2 cellular contexts compared by ENCODE assay signal in the genomic region with DNA sequence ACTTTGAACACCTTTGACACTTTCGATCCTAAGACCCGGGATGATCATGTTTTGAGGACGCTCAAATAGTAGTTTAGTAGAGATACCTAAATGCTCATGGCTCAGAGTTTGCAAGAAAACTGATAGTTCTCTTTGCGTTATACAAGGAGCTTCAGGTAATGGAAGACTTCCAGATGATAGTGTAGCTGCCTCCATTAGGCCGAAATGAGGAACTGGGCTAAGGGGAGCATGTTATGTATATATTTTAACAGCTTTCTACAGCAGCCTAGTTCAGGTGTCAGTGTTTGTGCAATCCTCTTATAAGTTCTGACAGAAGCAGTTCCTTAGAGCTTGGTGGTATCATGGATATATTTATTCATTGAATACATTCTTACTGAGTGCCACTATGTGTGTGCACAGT.
TF ChIP-seq lines count a peak whose summit lies in the region.

No MANE protein-coding gene starts in this region.

TF ChIP-seq in GM23338, 12 proteins besides CTCF, POLR2A, EP300 and RAD21 (continued from another document):
- TF ChIP-seq, protein P1, sequence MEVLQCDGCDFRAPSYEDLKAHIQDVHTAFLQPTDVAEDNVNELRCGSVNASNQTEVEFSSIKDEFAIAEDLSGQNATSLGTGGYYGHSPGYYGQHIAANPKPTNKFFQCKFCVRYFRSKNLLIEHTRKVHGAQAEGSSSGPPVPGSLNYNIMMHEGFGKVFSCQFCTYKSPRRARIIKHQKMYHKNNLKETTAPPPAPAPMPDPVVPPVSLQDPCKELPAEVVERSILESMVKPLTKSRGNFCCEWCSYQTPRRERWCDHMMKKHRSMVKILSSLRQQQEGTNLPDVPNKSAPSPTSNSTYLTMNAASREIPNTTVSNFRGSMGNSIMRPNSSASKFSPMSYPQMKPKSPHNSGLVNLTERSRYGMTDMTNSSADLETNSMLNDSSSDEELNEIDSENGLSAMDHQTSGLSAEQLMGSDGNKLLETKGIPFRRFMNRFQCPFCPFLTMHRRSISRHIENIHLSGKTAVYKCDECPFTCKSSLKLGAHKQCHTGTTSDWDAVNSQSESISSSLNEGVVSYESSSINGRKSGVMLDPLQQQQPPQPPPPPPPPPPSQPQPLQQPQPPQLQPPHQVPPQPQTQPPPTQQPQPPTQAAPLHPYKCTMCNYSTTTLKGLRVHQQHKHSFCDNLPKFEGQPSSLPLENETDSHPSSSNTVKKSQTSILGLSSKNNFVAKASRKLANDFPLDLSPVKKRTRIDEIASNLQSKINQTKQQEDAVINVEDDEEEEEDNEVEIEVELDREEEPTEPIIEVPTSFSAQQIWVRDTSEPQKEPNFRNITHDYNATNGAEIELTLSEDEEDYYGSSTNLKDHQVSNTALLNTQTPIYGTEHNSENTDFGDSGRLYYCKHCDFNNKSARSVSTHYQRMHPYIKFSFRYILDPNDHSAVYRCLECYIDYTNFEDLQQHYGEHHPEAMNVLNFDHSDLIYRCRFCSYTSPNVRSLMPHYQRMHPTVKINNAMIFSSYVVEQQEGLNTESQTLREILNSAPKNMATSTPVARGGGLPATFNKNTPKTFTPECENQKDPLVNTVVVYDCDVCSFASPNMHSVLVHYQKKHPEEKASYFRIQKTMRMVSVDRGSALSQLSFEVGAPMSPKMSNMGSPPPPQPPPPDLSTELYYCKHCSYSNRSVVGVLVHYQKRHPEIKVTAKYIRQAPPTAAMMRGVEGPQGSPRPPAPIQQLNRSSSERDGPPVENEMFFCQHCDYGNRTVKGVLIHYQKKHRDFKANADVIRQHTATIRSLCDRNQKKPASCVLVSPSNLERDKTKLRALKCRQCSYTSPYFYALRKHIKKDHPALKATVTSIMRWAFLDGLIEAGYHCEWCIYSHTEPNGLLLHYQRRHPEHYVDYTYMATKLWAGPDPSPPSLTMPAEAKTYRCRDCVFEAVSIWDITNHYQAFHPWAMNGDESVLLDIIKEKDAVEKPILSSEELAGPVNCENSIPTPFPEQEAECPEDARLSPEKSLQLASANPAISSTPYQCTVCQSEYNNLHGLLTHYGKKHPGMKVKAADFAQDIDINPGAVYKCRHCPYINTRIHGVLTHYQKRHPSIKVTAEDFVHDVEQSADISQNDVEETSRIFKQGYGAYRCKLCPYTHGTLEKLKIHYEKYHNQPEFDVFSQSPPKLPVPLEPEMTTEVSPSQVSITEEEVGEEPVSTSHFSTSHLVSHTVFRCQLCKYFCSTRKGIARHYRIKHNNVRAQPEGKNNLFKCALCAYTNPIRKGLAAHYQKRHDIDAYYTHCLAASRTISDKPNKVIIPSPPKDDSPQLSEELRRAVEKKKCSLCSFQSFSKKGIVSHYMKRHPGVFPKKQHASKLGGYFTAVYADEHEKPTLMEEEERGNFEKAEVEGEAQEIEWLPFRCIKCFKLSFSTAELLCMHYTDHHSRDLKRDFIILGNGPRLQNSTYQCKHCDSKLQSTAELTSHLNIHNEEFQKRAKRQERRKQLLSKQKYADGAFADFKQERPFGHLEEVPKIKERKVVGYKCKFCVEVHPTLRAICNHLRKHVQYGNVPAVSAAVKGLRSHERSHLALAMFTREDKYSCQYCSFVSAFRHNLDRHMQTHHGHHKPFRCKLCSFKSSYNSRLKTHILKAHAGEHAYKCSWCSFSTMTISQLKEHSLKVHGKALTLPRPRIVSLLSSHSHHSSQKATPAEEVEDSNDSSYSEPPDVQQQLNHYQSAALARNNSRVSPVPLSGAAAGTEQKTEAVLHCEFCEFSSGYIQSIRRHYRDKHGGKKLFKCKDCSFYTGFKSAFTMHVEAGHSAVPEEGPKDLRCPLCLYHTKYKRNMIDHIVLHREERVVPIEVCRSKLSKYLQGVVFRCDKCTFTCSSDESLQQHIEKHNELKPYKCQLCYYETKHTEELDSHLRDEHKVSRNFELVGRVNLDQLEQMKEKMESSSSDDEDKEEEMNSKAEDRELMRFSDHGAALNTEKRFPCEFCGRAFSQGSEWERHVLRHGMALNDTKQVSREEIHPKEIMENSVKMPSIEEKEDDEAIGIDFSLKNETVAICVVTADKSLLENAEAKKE (CRISPR knock-in tag; IDR thresholded peaks at IDR 0.05): no peak
- no peak for TF ChIP-seq EZH2 (IDR thresholded peaks at IDR 0.05; ENCODE audit: low read depth, unreplicated experiment)
- TF ChIP-seq, protein P2, sequence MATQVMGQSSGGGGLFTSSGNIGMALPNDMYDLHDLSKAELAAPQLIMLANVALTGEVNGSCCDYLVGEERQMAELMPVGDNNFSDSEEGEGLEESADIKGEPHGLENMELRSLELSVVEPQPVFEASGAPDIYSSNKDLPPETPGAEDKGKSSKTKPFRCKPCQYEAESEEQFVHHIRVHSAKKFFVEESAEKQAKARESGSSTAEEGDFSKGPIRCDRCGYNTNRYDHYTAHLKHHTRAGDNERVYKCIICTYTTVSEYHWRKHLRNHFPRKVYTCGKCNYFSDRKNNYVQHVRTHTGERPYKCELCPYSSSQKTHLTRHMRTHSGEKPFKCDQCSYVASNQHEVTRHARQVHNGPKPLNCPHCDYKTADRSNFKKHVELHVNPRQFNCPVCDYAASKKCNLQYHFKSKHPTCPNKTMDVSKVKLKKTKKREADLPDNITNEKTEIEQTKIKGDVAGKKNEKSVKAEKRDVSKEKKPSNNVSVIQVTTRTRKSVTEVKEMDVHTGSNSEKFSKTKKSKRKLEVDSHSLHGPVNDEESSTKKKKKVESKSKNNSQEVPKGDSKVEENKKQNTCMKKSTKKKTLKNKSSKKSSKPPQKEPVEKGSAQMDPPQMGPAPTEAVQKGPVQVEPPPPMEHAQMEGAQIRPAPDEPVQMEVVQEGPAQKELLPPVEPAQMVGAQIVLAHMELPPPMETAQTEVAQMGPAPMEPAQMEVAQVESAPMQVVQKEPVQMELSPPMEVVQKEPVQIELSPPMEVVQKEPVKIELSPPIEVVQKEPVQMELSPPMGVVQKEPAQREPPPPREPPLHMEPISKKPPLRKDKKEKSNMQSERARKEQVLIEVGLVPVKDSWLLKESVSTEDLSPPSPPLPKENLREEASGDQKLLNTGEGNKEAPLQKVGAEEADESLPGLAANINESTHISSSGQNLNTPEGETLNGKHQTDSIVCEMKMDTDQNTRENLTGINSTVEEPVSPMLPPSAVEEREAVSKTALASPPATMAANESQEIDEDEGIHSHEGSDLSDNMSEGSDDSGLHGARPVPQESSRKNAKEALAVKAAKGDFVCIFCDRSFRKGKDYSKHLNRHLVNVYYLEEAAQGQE (IDR thresholded peaks at IDR 0.05; ENCODE audit: unreplicated experiment): no peak
- no peak for TF ChIP-seq ZNF114 (CRISPR knock-in tag; IDR thresholded peaks at IDR 0.05)
- no peak for TF ChIP-seq JUNB (IDR thresholded peaks at IDR 0.05; ENCODE audit: unreplicated experiment)
- no peak for TF ChIP-seq POLR2AphosphoS5 (IDR thresholded peaks at IDR 0.05; ENCODE audit: low read depth)
- no peak for TF ChIP-seq NANOG (IDR thresholded peaks at IDR 0.05; ENCODE audit: borderline replicate concordance)
- TF ChIP-seq, protein P3, sequence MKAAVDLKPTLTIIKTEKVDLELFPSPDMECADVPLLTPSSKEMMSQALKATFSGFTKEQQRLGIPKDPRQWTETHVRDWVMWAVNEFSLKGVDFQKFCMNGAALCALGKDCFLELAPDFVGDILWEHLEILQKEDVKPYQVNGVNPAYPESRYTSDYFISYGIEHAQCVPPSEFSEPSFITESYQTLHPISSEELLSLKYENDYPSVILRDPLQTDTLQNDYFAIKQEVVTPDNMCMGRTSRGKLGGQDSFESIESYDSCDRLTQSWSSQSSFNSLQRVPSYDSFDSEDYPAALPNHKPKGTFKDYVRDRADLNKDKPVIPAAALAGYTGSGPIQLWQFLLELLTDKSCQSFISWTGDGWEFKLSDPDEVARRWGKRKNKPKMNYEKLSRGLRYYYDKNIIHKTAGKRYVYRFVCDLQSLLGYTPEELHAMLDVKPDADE (IDR thresholded peaks at IDR 0.05): no peak
- TF ChIP-seq EZH2phosphoT487 (IDR thresholded peaks at IDR 0.05; ENCODE audit: unreplicated experiment): no peak

TF ChIP-seq in K562, 482 proteins besides CTCF, POLR2A, EP300 and RAD21 (continued from another document):
- TF ChIP-seq, protein P4, sequence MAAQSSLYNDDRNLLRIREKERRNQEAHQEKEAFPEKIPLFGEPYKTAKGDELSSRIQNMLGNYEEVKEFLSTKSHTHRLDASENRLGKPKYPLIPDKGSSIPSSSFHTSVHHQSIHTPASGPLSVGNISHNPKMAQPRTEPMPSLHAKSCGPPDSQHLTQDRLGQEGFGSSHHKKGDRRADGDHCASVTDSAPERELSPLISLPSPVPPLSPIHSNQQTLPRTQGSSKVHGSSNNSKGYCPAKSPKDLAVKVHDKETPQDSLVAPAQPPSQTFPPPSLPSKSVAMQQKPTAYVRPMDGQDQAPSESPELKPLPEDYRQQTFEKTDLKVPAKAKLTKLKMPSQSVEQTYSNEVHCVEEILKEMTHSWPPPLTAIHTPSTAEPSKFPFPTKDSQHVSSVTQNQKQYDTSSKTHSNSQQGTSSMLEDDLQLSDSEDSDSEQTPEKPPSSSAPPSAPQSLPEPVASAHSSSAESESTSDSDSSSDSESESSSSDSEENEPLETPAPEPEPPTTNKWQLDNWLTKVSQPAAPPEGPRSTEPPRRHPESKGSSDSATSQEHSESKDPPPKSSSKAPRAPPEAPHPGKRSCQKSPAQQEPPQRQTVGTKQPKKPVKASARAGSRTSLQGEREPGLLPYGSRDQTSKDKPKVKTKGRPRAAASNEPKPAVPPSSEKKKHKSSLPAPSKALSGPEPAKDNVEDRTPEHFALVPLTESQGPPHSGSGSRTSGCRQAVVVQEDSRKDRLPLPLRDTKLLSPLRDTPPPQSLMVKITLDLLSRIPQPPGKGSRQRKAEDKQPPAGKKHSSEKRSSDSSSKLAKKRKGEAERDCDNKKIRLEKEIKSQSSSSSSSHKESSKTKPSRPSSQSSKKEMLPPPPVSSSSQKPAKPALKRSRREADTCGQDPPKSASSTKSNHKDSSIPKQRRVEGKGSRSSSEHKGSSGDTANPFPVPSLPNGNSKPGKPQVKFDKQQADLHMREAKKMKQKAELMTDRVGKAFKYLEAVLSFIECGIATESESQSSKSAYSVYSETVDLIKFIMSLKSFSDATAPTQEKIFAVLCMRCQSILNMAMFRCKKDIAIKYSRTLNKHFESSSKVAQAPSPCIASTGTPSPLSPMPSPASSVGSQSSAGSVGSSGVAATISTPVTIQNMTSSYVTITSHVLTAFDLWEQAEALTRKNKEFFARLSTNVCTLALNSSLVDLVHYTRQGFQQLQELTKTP (IDR thresholded peaks at IDR 0.05; ENCODE audit: low read depth in 1 of 2, partially characterized antibody in 2 of 2): no peak
